Comparison of ENCODE assay signal across 7 cellular contexts in genomic region chr1:148679787-148680326, GRCh38.
DNase-seq lines count a peak whose midpoint lies in the region; ATAC-seq and TF ChIP-seq lines count a peak whose summit lies in the region.
"Not testable (repeated sequence)": the region's sequence is repeated elsewhere in the genome, so short reads cannot be mapped to it uniquely, and the experiment has no call there.

No MANE protein-coding gene starts in this region.

- not testable (repeated sequence) for H3K9me3 Mint-ChIP-seq in activated naive CD4-positive, alpha-beta T cell treated with anti-CD3 and anti-CD28 coated beads, Interleukin-2, amount 50 U/mL, for 72 hours

- not testable (repeated sequence) for DNase-seq in WERI-Rb-1; activated naive CD4-positive, alpha-beta T cell treated with anti-CD3 and anti-CD28 coated beads, Interleukin-2, amount 50 U/mL, for 72 hours (ENCODE audit: low spot score in 2 of 2); fibroblast of the aortic adventitia (ENCODE audit: low read depth); lower lobe of right lung; retinal pigment epithelial cell (ENCODE audit: low read depth)

- ATAC-seq in GM18907 (IDR thresholded peaks at IDR 0.05; ENCODE audit: unreplicated experiment) (peak; percentile 71), HG03432 (IDR thresholded peaks at IDR 0.05; ENCODE audit: unreplicated experiment) (peak; percentile 77), lower lobe of right lung (peak; percentile 77 to 81)
- peak; percentile 86 to 90 for ATAC-seq in activated naive CD4-positive, alpha-beta T cell treated with anti-CD3 and anti-CD28 coated beads, Interleukin-2, amount 50 U/mL, for 72 hours

- H3K36me3 Mint-ChIP-seq in activated naive CD4-positive, alpha-beta T cell treated with anti-CD3 and anti-CD28 coated beads, Interleukin-2, amount 50 U/mL, for 72 hours, result not testable (repeated sequence)

- intact Hi-C loops in lower lobe of right lung (cut with DNase I), result not testable (repeated sequence)

- not testable (repeated sequence) for TF ChIP-seq CTCF in WERI-Rb-1 (IDR thresholded peaks at IDR 0.05; ENCODE audit: low read depth, low read length); fibroblast of the aortic adventitia (IDR thresholded peaks at IDR 0.05; ENCODE audit: insufficient read depth, low read length); lower lobe of right lung (IDR thresholded peaks at IDR 0.05); retinal pigment epithelial cell (conservative IDR thresholded peaks at IDR 0.05; ENCODE audit: low read depth, low read length)

- H3K4me3 ChIP-seq in WERI-Rb-1 (ENCODE audit: low read depth, low read length) (peak overlapping the region; percentile 68), fibroblast of the aortic adventitia (ENCODE audit: low read depth, low read length) (peak overlapping the region; percentile 50), lower lobe of right lung (peak overlapping the region; percentile 60), retinal pigment epithelial cell (ENCODE audit: low read length) (peak overlapping the region; percentile 49)

- not testable (repeated sequence) for H3K9me3 ChIP-seq in WERI-Rb-1 (ENCODE audit: severe bottlenecking); lower lobe of right lung

- H3K36me3 ChIP-seq in WERI-Rb-1, lower lobe of right lung: not testable (repeated sequence)

- H3K4me1 ChIP-seq in lower lobe of right lung, result not testable (repeated sequence)

- not testable (repeated sequence) for H3K27ac Mint-ChIP-seq in activated naive CD4-positive, alpha-beta T cell treated with anti-CD3 and anti-CD28 coated beads, Interleukin-2, amount 50 U/mL, for 72 hours

- not testable (repeated sequence) for H3K27ac ChIP-seq in WERI-Rb-1, lower lobe of right lung

- H3K27me3 ChIP-seq in WERI-Rb-1 (ENCODE audit: insufficient read depth, low read depth, severe bottlenecking); lower lobe of right lung (ENCODE audit: low read depth): not testable (repeated sequence)
